In the genomic region with DNA sequence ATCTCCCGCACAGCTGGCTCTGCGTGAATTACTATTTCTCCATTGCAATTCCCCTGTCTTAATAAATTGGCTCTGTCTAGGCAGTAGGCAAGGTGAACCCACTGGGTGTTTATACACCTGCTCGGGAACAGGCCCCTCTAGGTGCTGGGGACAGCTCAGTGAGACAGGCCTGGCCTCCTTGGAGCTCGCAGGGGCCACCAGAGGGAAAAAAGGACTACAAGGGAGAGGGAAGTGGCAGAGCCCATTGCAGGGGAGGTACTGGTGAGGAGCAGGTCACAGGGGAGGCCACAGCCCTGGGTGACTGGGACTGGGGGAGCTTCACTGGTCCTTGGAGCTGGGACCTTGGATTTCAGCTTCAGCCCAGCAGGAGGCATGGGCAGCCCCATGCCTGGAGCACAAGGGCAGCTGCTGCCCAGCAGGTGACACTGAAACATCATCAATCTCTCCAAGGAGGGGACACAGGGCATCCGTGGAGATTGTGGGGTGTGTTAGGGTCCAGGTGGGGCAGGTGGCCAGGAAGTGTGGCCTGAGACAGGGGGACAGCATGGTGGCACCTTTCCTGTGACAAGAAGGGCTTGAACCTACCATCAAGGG, we compare ENCODE assay signal across 22 cellular contexts. TPM values are rescaled to one million over a fixed set of nuclear protein-coding genes. Genes with fewer than 3 reads are reported as not detected.
DNase-seq lines count a peak whose midpoint lies in the region; ATAC-seq, FAIRE-seq and TF ChIP-seq lines count a peak whose summit lies in the region.
"Had no signal": no experiment of that assay in that cellular context is flagged by ENCODE, and none has a peak within 500 bp of the region (broad histone marks: within the 10 kb centered on the region; RNA-seq: fewer than 3 reads in every experiment).

No MANE protein-coding gene starts in this region.

- peak overlapping the region; percentile 19; the same call in 1 of the 2 replicates for H2BK15ac ChIP-seq in H1 (ENCODE audit: low read length)

- CTCF ChIA-PET in H1 (lab: Charles Lee; ENCODE audit: partially characterized antibody), result interaction anchor here (0.9 to 10.9 kb wide), 12 partner anchors 8 to 503 kb away, joined by 3 to 70 read pairs (median 4); a partner anchor contains a TSS

- no peaks in the 10 kb centered on the region for H3K23me2 ChIP-seq in H1 (ENCODE audit: low read depth, low read length)

- no peaks in the 10 kb centered on the region for H3K36me3 ChIP-seq in H1 (ENCODE audit: control insufficient read depth in 2 of 4, insufficient read depth in 4 of 4, low read length in 3 of 4)
- no peaks in the 10 kb centered on the region for H3K36me3 ChIP-seq in mucosa of descending colon (ENCODE audit: low read depth)
- H3K36me3 ChIP-seq: heart left ventricle had no signal

- H3K27ac ChIP-seq in H1 (ENCODE audit: low read depth, low read length), result no peak overlapping the region
- H3K27ac ChIP-seq: heart left ventricle, SK-N-MC had no signal

- H2BK12ac ChIP-seq in H1 (ENCODE audit: low read depth, low read length), result peak overlapping the region; percentile 72; the same call in 1 of the 2 replicates

- H4K91ac ChIP-seq in H1 (replicated peaks; ENCODE audit: insufficient read length, low read length), result peak overlapping the region; percentile 20

- 81% methylated on average over 5 of the region's 5 CpGs; no CpG with 5 or more reads in 1 of the 2 experiments for WGBS in H1 (ENCODE audit: extremely low coverage in 1 of 2, insufficient coverage in 1 of 2, insufficient read length in 1 of 2, insufficient replicate concordance in 2 of 2, low coverage in 1 of 2, low lambda C conversion rate in 2 of 2, missing lambda C conversion rate in 1 of 2), 2 experiments

- H4K5ac ChIP-seq in H1 (ENCODE audit: insufficient read length, low read depth, low read length), result no peak overlapping the region

- no peak overlapping the region for H3K18ac ChIP-seq in H1 (ENCODE audit: extremely low read depth, low read length)

- DNase-seq in cardiac septum (ENCODE audit: low spot score) (peak; percentile 56), Right ventricle myocardium inferior (ENCODE audit: missing footprints) (no peak), H1 (ENCODE audit: low read depth in 1 of 2, low spot score in 2 of 2) (no peak), mucosa of descending colon (peak in 2 of 3 donors; percentile 45 to 50), NCI-H2196 treated with DMSO at 0.1 percent for 48 hours (lab: John Stamatoyannopoulos, UW; ENCODE audit: unreplicated experiment) (no peak)
- DNase-seq: ACHN; CD4-positive, alpha-beta memory T cell; DND-41; erythroblast; heart left ventricle; mesenchymal stem cell; NCI-H1694; T-helper 9 cell had no signal

- H3K9me3 ChIP-seq in H1 (ENCODE audit: insufficient read depth in 2 of 2, low read depth in 1 of 2, low read length in 1 of 2), result no peaks in the 10 kb centered on the region
- H3K9me3 ChIP-seq in mucosa of descending colon, result no peaks in the 10 kb centered on the region

- H2AK5ac ChIP-seq in H1 (ENCODE audit: low read depth, low read length), result peak overlapping the region; percentile 75; the same call in 1 of the 2 replicates

- no peak for TF ChIP-seq RAD21 in H1 (IDR thresholded peaks at IDR 0.05 in 1 of 2, conservative IDR thresholded peaks at IDR 0.05 in 1 of 2; ENCODE audit: low read depth in 2 of 2, low read length in 2 of 2)

- no peak overlapping the region for H3K4ac ChIP-seq in H1 (replicated peaks; ENCODE audit: insufficient read length, low read depth, low read length)

- H2BK120ac ChIP-seq in H1 (replicated peaks; ENCODE audit: low read depth, low read length), result no peak overlapping the region

- H3K4me1 ChIP-seq in H1 (replicated peaks in 1 of 4; ENCODE audit: control insufficient read depth in 3 of 4, insufficient read depth in 4 of 4, low read length in 3 of 4) (peaks cover 0 to 14% (median 7%) of the 10 kb centered on the region in 4 experiments; a peak in 5 of 7 replicates), mucosa of descending colon (ENCODE audit: low read depth) (peaks cover 21% of the 10 kb centered on the region)
- H3K4me1 ChIP-seq: heart left ventricle had no signal

- no peak overlapping the region for H3K4me2 ChIP-seq in H1 (ENCODE audit: insufficient read depth in 1 of 2, low read depth in 2 of 2, low read length in 2 of 2)

- H3K27me3 ChIP-seq in H1 (replicated peaks in 1 of 4; ENCODE audit: control insufficient read depth in 3 of 4, extremely low read depth in 1 of 4, insufficient read depth in 3 of 4, low read length in 3 of 4), result no peaks in the 10 kb centered on the region; a peak in 1 of 7 replicates

- H3K14ac ChIP-seq in H1 (ENCODE audit: insufficient read length), result no peak overlapping the region

- H2BK20ac ChIP-seq in H1 (ENCODE audit: low read length), result no peak overlapping the region

- TF ChIP-seq POLR2A in H1 (IDR thresholded peaks at IDR 0.05; ENCODE audit: control extremely low read depth in 1 of 2, low read depth in 2 of 2, low read length in 2 of 2), result no peak

- H3K4me3 ChIP-seq in H1 (ENCODE audit: extremely low read depth in 1 of 4, insufficient read depth in 2 of 4, low read depth in 3 of 4, low read length in 4 of 4) (no peak overlapping the region), mucosa of descending colon (no peak overlapping the region)
- H3K4me3 ChIP-seq: heart left ventricle, SK-N-MC had no signal

- intact Hi-C loops in cardiac septum (cut with DNase I) (no loop called here), Right ventricle myocardium inferior (cut with DNase I) (no loop called here), mucosa of descending colon (cut with DNase I, micrococcal nuclease) (no loop called here)

- H3K79me2 ChIP-seq in H1 (ENCODE audit: control insufficient read depth in 1 of 2, insufficient read depth in 2 of 2, low read length in 2 of 2), result no peaks in the 10 kb centered on the region

- no peak overlapping the region for H2AFZ ChIP-seq in H1 (ENCODE audit: low read length)

- H3K79me1 ChIP-seq in H1 (ENCODE audit: low read depth, low read length), result no peaks in the 10 kb centered on the region

- no peak overlapping the region for H3K9ac ChIP-seq in H1 (replicated peaks in 1 of 4; ENCODE audit: extremely low read depth in 1 of 4, low read depth in 3 of 4, low read length in 3 of 4)

- no peak for TF ChIP-seq EP300 in H1 (IDR thresholded peaks at IDR 0.05; ENCODE audit: borderline replicate concordance in 1 of 2, low read depth in 2 of 2, low read length in 2 of 2)

- no peak for ATAC-seq in Right ventricle myocardium inferior
- peak; percentile 27 for ATAC-seq in mucosa of descending colon
- ATAC-seq in HG02610 (IDR thresholded peaks at IDR 0.05; ENCODE audit: unreplicated experiment), result no peak
- ATAC-seq in HG03469 (IDR thresholded peaks at IDR 0.05; ENCODE audit: unreplicated experiment), result no peak
- ATAC-seq in GM18502 (IDR thresholded peaks at IDR 0.05; ENCODE audit: poor library complexity, unreplicated experiment), result no peak
- ATAC-seq: heart left ventricle; stimulated activated memory B cell treated with anti-CD40 and anti-IgM and Interleukin-4, amounts not matched to agents 10 μg/mL and 1 μg/mL and 100 μg/mL, for 72 hours had no signal

- TF ChIP-seq CTCF in H1 (IDR thresholded peaks at IDR 0.05; ENCODE audit: control extremely low read depth in 1 of 3, insufficient read depth in 1 of 3, low read depth in 1 of 3, low read length in 3 of 3) (no peak), mucosa of descending colon (IDR thresholded peaks at IDR 0.05) (no peak)

- no peak overlapping the region for H3K23ac ChIP-seq in H1 (ENCODE audit: insufficient read length)

- H3K56ac ChIP-seq in H1 (replicated peaks; ENCODE audit: insufficient read length, low read depth, low read length), result no peak overlapping the region

- POLR2A ChIA-PET in H1 (lab: Charles Lee; ENCODE audit: partially characterized antibody), result interaction anchor here (0.6 kb wide), 1 partner anchor 53 kb away, joined by 3 read pairs; no protein-coding TSS in a partner anchor

- no peak for FAIRE-seq in H1 (lab: Jason Lieb, UNC)
- FAIRE-seq: colon had no signal

- H4K8ac ChIP-seq in H1 (ENCODE audit: extremely low read depth, insufficient read depth, low read length), result peak overlapping the region; percentile 52; the same call in 1 of the 2 replicates

- H2BK5ac ChIP-seq in H1 (ENCODE audit: low read depth, low read length), result peak overlapping the region; percentile 63; the same call in 1 of the 2 replicates

- no peaks in the 10 kb centered on the region for H4K20me1 ChIP-seq in H1 (replicated peaks in 1 of 2; ENCODE audit: control insufficient read depth in 1 of 2, insufficient read depth in 2 of 2, low read length in 2 of 2)

TF ChIP-seq in H1, 55 proteins besides CTCF, POLR2A, EP300 and RAD21:
- TF ChIP-seq, protein P1, sequence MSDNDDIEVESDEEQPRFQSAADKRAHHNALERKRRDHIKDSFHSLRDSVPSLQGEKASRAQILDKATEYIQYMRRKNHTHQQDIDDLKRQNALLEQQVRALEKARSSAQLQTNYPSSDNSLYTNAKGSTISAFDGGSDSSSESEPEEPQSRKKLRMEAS (IDR thresholded peaks at IDR 0.05), result no peak
- no peak for TF ChIP-seq POU5F1 (IDR thresholded peaks at IDR 0.05; ENCODE audit: low read depth, low read length)
- no peak for TF ChIP-seq CHD2 (IDR thresholded peaks at IDR 0.05; ENCODE audit: low read length)
- no peak for TF ChIP-seq PHF8 (conservative IDR thresholded peaks at IDR 0.05; ENCODE audit: low read depth, low read length)

RNA-seq across cellular contexts. Expression of a gene that starts 31.2 kb away (rescaled TPM):
- total RNA-seq in cardiac septum, result 0.24 TPM
- total RNA-seq in Right ventricle myocardium inferior, result 0.51 TPM
- 3.2 and 7.9 TPM in 2 replicates for total RNA-seq in H1 (2021; fragmentation: NEBNext Ultra II Directional; extraction: Animal tissue kit (Norgen Biotek cat#: 25700))
- 2.7 and 3.9 TPM in 2 replicates for polyA plus RNA-seq in H1 (2011; rRNA removed)
- 4.9 TPM for polyA plus RNA-seq in H1 (2011; cell fraction: cytosol; rRNA removed)
- polyA plus RNA-seq in H1 (2011; cell fraction: nucleus; rRNA removed), result 6.5 TPM
- 5.9 to 9.5 TPM (median 6.5 TPM) in 4 replicates for polyA plus RNA-seq in H1 (2012, experiment 1 of 2)
- 9.2 TPM for polyA plus RNA-seq in H1 (2012, experiment 2 of 2)
- polyA plus RNA-seq in H1 (2013, experiment 1 of 2), result 2.5 TPM
- 2.3 TPM for polyA plus RNA-seq in H1 (2013, experiment 2 of 2)
- polyA minus RNA-seq in H1 (2011; rRNA and poly(A)+ RNA removed), result 3.0 and 6.8 TPM in 2 replicates
- 1.1 TPM for polyA minus RNA-seq in H1 (2011; cell fraction: cytosol; rRNA and poly(A)+ RNA removed)
- 2.1 TPM for polyA minus RNA-seq in H1 (2011; cell fraction: nucleus; rRNA and poly(A)+ RNA removed)
- total RNA-seq in mucosa of descending colon, result 10 to 100 TPM; 20.1 to 67.5 (median 38.0) TPM
- total RNA-seq: CD4-positive, alpha-beta memory T cell had no signal
- polyA plus RNA-seq: CD4-positive, alpha-beta memory T cell had no signal

RNA-seq across cellular contexts. Expression of a gene that starts 50.6 kb away (rescaled TPM):
- total RNA-seq in cardiac septum, result not detected
- not detected for total RNA-seq in Right ventricle myocardium inferior
- not detected in 2 replicates for total RNA-seq in H1 (2021; fragmentation: NEBNext Ultra II Directional; extraction: Animal tissue kit (Norgen Biotek cat#: 25700))
- 0.12 TPM in 1 of 2 replicates, not detected in the other for polyA plus RNA-seq in H1 (2011; rRNA removed)
- not detected for polyA plus RNA-seq in H1 (2011; cell fraction: cytosol; rRNA removed)
- not detected for polyA plus RNA-seq in H1 (2011; cell fraction: nucleus; rRNA removed)
- polyA plus RNA-seq in H1 (2012, experiment 1 of 2), result not detected in 4 replicates
- polyA plus RNA-seq in H1 (2012, experiment 2 of 2), result not detected
- polyA plus RNA-seq in H1 (2013, experiment 1 of 2), result not detected
- not detected for polyA plus RNA-seq in H1 (2013, experiment 2 of 2)
- not detected in 2 replicates for polyA minus RNA-seq in H1 (2011; rRNA and poly(A)+ RNA removed)
- polyA minus RNA-seq in H1 (2011; cell fraction: cytosol; rRNA and poly(A)+ RNA removed), result not detected
- polyA minus RNA-seq in H1 (2011; cell fraction: nucleus; rRNA and poly(A)+ RNA removed), result not detected
- total RNA-seq in mucosa of descending colon, result not detected
- total RNA-seq: aorta; CD4-positive, alpha-beta memory T cell; heart left ventricle; urinary bladder had no signal
- polyA plus RNA-seq: aorta; CD4-positive, alpha-beta memory T cell; heart left ventricle; neural cell; urinary bladder had no signal

Comparison
In these comparisons a context has a peak if more than half of its experiments do, and no peak if none do; other contexts are left out.
1. DNase-seq: peak in cardiac septum (single experiment) and mucosa of descending colon (2 of 3); none in Right ventricle myocardium inferior (single experiment), H1 (0 of 2) and NCI-H2196 treated with DMSO at 0.1 percent for 48 hours (single experiment).